ENCODE assay signal across 22 cellular contexts in genomic region chr16:28477311-28477920, GRCh38. TPM values are rescaled to one million over a fixed set of nuclear protein-coding genes. Genes with fewer than 3 reads are reported as not detected.
"Had no signal": no experiment of that assay in that cellular context is flagged by ENCODE, and none has a peak within 500 bp of the region (broad histone marks: within the 10 kb centered on the region; RNA-seq: fewer than 3 reads in every experiment).

No MANE protein-coding gene starts in this region.

- H3K27ac Mint-ChIP-seq: activated CD8-positive, alpha-beta T cell treated with anti-CD3 and anti-CD28 coated beads, Interleukin-2, amount 10 ng/mL, durations not matched to agents 7 days and 5 days; nephron; progenitor cell of endocrine pancreas; T-helper 1 cell treated with Interleukin-12 subunit alpha and Interleukin-12 subunit beta and Interleukin-4 antibody, amounts not matched to agents 30 μg/mL and 1 μg/mL, for 36 hours had no signal

- H3K27ac ChIP-seq: adrenal gland, cardiac muscle cell, esophagus muscularis mucosa, left ventricle myocardium inferior, right atrium auricular region, stomach, thoracic aorta, WERI-Rb-1 had no signal

- ATAC-seq: activated CD8-positive, alpha-beta T cell treated with anti-CD3 and anti-CD28 coated beads, Interleukin-2, amount 10 ng/mL, durations not matched to agents 7 days and 5 days had no signal

- H3K27me3 ChIP-seq: adrenal gland, cardiac muscle cell, esophagus muscularis mucosa, right atrium auricular region, stomach had no signal

- H3K4me3 Mint-ChIP-seq: activated CD8-positive, alpha-beta T cell treated with anti-CD3 and anti-CD28 coated beads, Interleukin-2, amount 10 ng/mL, durations not matched to agents 7 days and 5 days; nephron; T-helper 1 cell treated with Interleukin-12 subunit alpha and Interleukin-12 subunit beta and Interleukin-4 antibody, amounts not matched to agents 30 μg/mL and 1 μg/mL, for 36 hours had no signal

- H3K27me3 Mint-ChIP-seq: progenitor cell of endocrine pancreas had no signal

- DNase-seq: activated CD4-positive, alpha-beta T cell treated with anti-CD3 and anti-CD28 coated beads for 4 hours; activated CD8-positive, alpha-beta memory T cell treated with anti-CD3 and anti-CD28 coated beads, Interleukin-2, amount 50 U/mL, for 4 hours; activated CD8-positive, alpha-beta T cell treated with anti-CD3 and anti-CD28 coated beads, Interleukin-2, amount 10 ng/mL, durations not matched to agents 7 days and 5 days; activated naive CD4-positive, alpha-beta T cell treated with Interleukin-2 at 50 U/mL for 16 hours; hippocampal formation; left ventricle myocardium inferior; mesendoderm; nucleus accumbens; small intestine; stimulated activated CD4-positive, alpha-beta T cell treated with anti-CD3 and anti-CD28 coated beads, Interleukin-4, amount 100 ng/mL, for 24 hours; stomach; WERI-Rb-1 had no signal

- H3K9me3 Mint-ChIP-seq: nephron; T-helper 1 cell treated with Interleukin-12 subunit alpha and Interleukin-12 subunit beta and Interleukin-4 antibody, amounts not matched to agents 30 μg/mL and 1 μg/mL, for 36 hours had no signal

- H3K4me1 Mint-ChIP-seq: nephron had no signal

- H3K4me1 ChIP-seq: adrenal gland, esophagus muscularis mucosa, left ventricle myocardium inferior, right atrium auricular region had no signal

- H3K9me3 ChIP-seq: adrenal gland, esophagus muscularis mucosa, left ventricle myocardium inferior, right atrium auricular region, stomach, thoracic aorta had no signal

- H3K4me3 ChIP-seq: adrenal gland, cardiac muscle cell, esophagus muscularis mucosa, left ventricle myocardium inferior, right atrium auricular region, stomach, thoracic aorta had no signal

RNA-seq across cellular contexts. Expression of gene NPIPB7, which starts 5.3 kb away (rescaled TPM):
- total RNA-seq: activated CD8-positive, alpha-beta T cell treated with anti-CD3 and anti-CD28 coated beads, Interleukin-2, amount 10 ng/mL, durations not matched to agents 7 days and 5 days; kidney epithelial cell; left ventricle myocardium inferior; right atrium auricular region; stomach; thoracic aorta; urinary bladder had no signal
- polyA plus RNA-seq: urinary bladder had no signal

RNA-seq across cellular contexts. Expression of gene APOBR, which starts 17.0 kb away (rescaled TPM):
- polyA plus RNA-seq: cardiac muscle cell had no signal

RNA-seq across cellular contexts. Expression of gene IL27, which starts 29.2 kb away (rescaled TPM):
- total RNA-seq: activated CD8-positive, alpha-beta T cell treated with anti-CD3 and anti-CD28 coated beads, Interleukin-2, amount 10 ng/mL, durations not matched to agents 7 days and 5 days; cardiac muscle cell; esophagus muscularis mucosa; kidney epithelial cell; left ventricle myocardium inferior; progenitor cell of endocrine pancreas; right atrium auricular region; stomach; urinary bladder had no signal
- polyA plus RNA-seq: cardiac muscle cell had no signal
